Comparison of ENCODE assay signal across 15 cellular contexts in the genomic region with DNA sequence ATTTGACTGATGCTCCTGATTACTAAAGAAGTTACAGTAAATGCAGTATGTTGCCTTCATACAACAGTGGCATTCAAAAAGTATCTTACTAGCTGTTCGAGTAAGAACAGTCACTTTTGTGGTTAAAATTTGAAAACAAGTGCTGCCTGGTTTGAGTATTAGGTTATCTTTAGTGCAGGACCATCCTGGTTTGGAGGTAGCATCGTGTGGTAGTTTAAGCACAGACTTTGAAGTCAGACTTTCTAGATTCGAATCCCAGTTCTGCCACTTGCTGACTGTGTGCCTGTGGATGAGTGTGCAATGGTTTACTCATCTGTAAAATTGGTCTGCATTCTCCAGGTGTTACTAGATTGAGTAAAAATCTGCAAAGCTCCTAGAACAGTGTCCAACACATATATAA.
DNase-seq lines count a peak whose midpoint lies in the region; ATAC-seq and TF ChIP-seq lines count a peak whose summit lies in the region.
"Had no signal": no experiment of that assay in that cellular context is flagged by ENCODE, and none has a peak within 500 bp of the region (broad histone marks: within the 10 kb centered on the region; RNA-seq: fewer than 3 reads in every experiment).

No MANE protein-coding gene starts in this region.

- DNase-seq in CD1c-positive myeloid dendritic cell (ENCODE audit: extremely low spot score) = no peak
- DNase-seq in nephron progenitor cell = no peak
- no peak for DNase-seq in NCI-H524 (lab: John Stamatoyannopoulos, UW)
- DNase-seq in aorta = no peak
- DNase-seq: activated CD4-positive, alpha-beta T cell treated with anti-CD3 and anti-CD28 coated beads, Interleukin-2, amount 10 ng/mL, durations not matched to agents 7 days and 5 days; activated gamma-delta T cell treated with Interleukin-2 at 50 U/mL for 16 hours; DMS79 treated with DMSO at 0.1 percent for 48 hours; islet precursor cell; NCI-H2227 treated with DMSO at 0.1 percent for 48 hours; Peyer's patch; stomach had no signal

- 82 to 85% methylated on average over 3 of the region's 3 CpGs for WGBS in aorta, 2 donors

- no peaks in the 10 kb centered on the region for H3K36me3 ChIP-seq in aorta (ENCODE audit: control insufficient read depth in 1 of 2, insufficient read depth in 2 of 2, low read length in 1 of 2)

- H3K4me1 ChIP-seq in aorta (ENCODE audit: control insufficient read depth in 1 of 2, insufficient read depth in 2 of 2, low read length in 2 of 2) = no peaks in the 10 kb centered on the region

- intact Hi-C loops in aorta (cut with DNase I) = no loop called here

- H3K27ac Mint-ChIP-seq in nephron progenitor cell = no peak overlapping the region
- H3K27ac Mint-ChIP-seq: activated CD4-positive, alpha-beta T cell treated with anti-CD3 and anti-CD28 coated beads, Interleukin-2, amount 10 ng/mL, durations not matched to agents 7 days and 5 days had no signal

- peaks cover 2% of the 10 kb centered on the region for H3K27me3 Mint-ChIP-seq in nephron progenitor cell (ENCODE audit: low read depth, poor library complexity)
- H3K27me3 Mint-ChIP-seq: activated CD4-positive, alpha-beta T cell treated with anti-CD3 and anti-CD28 coated beads, Interleukin-2, amount 10 ng/mL, durations not matched to agents 7 days and 5 days had no signal

- H3K36me3 Mint-ChIP-seq in nephron progenitor cell (ENCODE audit: low read depth) = no peaks in the 10 kb centered on the region

- no peak overlapping the region for H3K4me3 Mint-ChIP-seq in nephron progenitor cell
- H3K4me3 Mint-ChIP-seq: activated CD4-positive, alpha-beta T cell treated with anti-CD3 and anti-CD28 coated beads, Interleukin-2, amount 10 ng/mL, durations not matched to agents 7 days and 5 days had no signal

- H3K9me3 ChIP-seq in aorta (ENCODE audit: control insufficient read depth, low read length) = peaks cover 1% of the 10 kb centered on the region
- H3K9me3 ChIP-seq: Peyer's patch, stomach had no signal

- no peak overlapping the region for H3K4me3 ChIP-seq in aorta (ENCODE audit: low read length in 2 of 2)
- H3K4me3 ChIP-seq: Peyer's patch, stomach had no signal

- TF ChIP-seq CTCF in nephron progenitor cell (IDR thresholded peaks at IDR 0.05) = no peak

- no peaks in the 10 kb centered on the region for H3K27me3 ChIP-seq in aorta (ENCODE audit: control insufficient read depth in 1 of 2, insufficient read depth in 2 of 2, low read length in 1 of 2)
- H3K27me3 ChIP-seq: Peyer's patch, stomach had no signal

- H3K4me1 Mint-ChIP-seq in nephron progenitor cell = peaks cover 22% of the 10 kb centered on the region
- H3K4me1 Mint-ChIP-seq: activated CD4-positive, alpha-beta T cell treated with anti-CD3 and anti-CD28 coated beads, Interleukin-2, amount 10 ng/mL, durations not matched to agents 7 days and 5 days had no signal

- no peak overlapping the region for H3K27ac ChIP-seq in aorta (ENCODE audit: low read depth in 1 of 2, low read length in 2 of 2)
- H3K27ac ChIP-seq: Peyer's patch, stomach had no signal

- H3K9me3 Mint-ChIP-seq in nephron progenitor cell = peaks cover 10% of the 10 kb centered on the region
- H3K9me3 Mint-ChIP-seq: activated CD4-positive, alpha-beta T cell treated with anti-CD3 and anti-CD28 coated beads, Interleukin-2, amount 10 ng/mL, durations not matched to agents 7 days and 5 days had no signal

- ATAC-seq in GM18517 (IDR thresholded peaks at IDR 0.05; ENCODE audit: unreplicated experiment) (peak; percentile 69), GM19463 (IDR thresholded peaks at IDR 0.05; ENCODE audit: unreplicated experiment) (peak; percentile 65), HG02763 (IDR thresholded peaks at IDR 0.05; ENCODE audit: unreplicated experiment) (peak; percentile 55), HG03354 (IDR thresholded peaks at IDR 0.05; ENCODE audit: poor library complexity, severe bottlenecking, unreplicated experiment) (peak; percentile 69), aorta (ENCODE audit: low FRiP score) (no peak)
